13 cellular contexts compared by ENCODE assay signal in genomic region chr7:66769833-66770512, GRCh38. TPM values are rescaled to one million over a fixed set of nuclear protein-coding genes. Genes with fewer than 3 reads are reported as not detected.
DNase-seq lines count a peak whose midpoint lies in the region; ATAC-seq and TF ChIP-seq lines count a peak whose summit lies in the region.
"Had no signal": no experiment of that assay in that cellular context is flagged by ENCODE, and none has a peak within 500 bp of the region (broad histone marks: within the 10 kb centered on the region; RNA-seq: fewer than 3 reads in every experiment).

No MANE protein-coding gene starts in this region.

- DNase-seq in AG20443 (ENCODE audit: low spot score) (peak; percentile 24), EH (ENCODE audit: low read depth) (peak; percentile 70), chondrocyte (ENCODE audit: low spot score) (no peak), mesothelial cell of epicardium (ENCODE audit: low spot score in 2 of 2, unreplicated experiment in 2 of 2) (no peak), PC-3 (no peak), KBM-7 (no peak)
- no peak for DNase-seq in activated CD4-positive, CD25-positive, alpha-beta regulatory T cell (lab: John Stamatoyannopoulos, UW)
- DNase-seq: activated effector memory CD4-positive, alpha-beta T cell treated with Interleukin-2 at 50 U/mL for 16 hours; NCI-H2107; stimulated activated CD4-positive, alpha-beta T cell treated with anti-CD3 and anti-CD28 coated beads, Interleukin-4, amount 100 ng/mL, for 4 hours; stimulated activated naive CD8-positive, alpha-beta T cell treated with anti-CD3 and anti-CD28 coated beads, Interleukin-15, amount 100 ng/mL, for 72 hours had no signal

- intact Hi-C loops in PC-3 (cut with micrococcal nuclease) = no loop called here

- TF ChIP-seq CTCF in chondrocyte (IDR thresholded peaks at IDR 0.05) = no peak
- TF ChIP-seq CTCF in mesothelial cell of epicardium (IDR thresholded peaks at IDR 0.05; ENCODE audit: unreplicated experiment) = no peak
- TF ChIP-seq CTCF in PC-3 (conservative IDR thresholded peaks at IDR 0.05; ENCODE audit: low read depth, low read length) = no peak

- H3K36me3 Mint-ChIP-seq in chondrocyte (ENCODE audit: low read depth) = peaks cover 11% of the 10 kb centered on the region
- H3K36me3 Mint-ChIP-seq in mesothelial cell of epicardium = peaks cover 13% of the 10 kb centered on the region

- H4K20me1 ChIP-seq in PC-3 (ENCODE audit: low read length) = peaks cover 26% of the 10 kb centered on the region

- H3K27me3 ChIP-seq in PC-3 (ENCODE audit: low read length) = no peaks in the 10 kb centered on the region

- H3K27ac ChIP-seq in PC-3 (ENCODE audit: low read length) = no peak overlapping the region
- H3K27ac ChIP-seq: SK-N-MC had no signal

- CTCF ChIA-PET in PC-3 (lab: Charles Lee) = no interaction called here

- H3K4me1 Mint-ChIP-seq in chondrocyte (ENCODE audit: low read depth) = peaks cover 37% of the 10 kb centered on the region
- peaks cover 15% of the 10 kb centered on the region for H3K4me1 Mint-ChIP-seq in mesothelial cell of epicardium

- peaks cover 10% of the 10 kb centered on the region for H3K4me1 ChIP-seq in PC-3 (ENCODE audit: insufficient read depth, low read length)

- peaks cover 73% of the 10 kb centered on the region for H3K79me2 ChIP-seq in PC-3 (ENCODE audit: low read length)

- H3K4me2 ChIP-seq in PC-3 (ENCODE audit: low read length) = no peak overlapping the region

- no peaks in the 10 kb centered on the region for H3K9me3 ChIP-seq in PC-3 (ENCODE audit: low read length)

- no TSS peak for BruUV-seq in PC-3 (replicated peaks; lab: Mats Ljungman, UMichigan)

- H3F3A ChIP-seq in PC-3 (ENCODE audit: low read length, unreplicated experiment) = peaks cover 4% of the 10 kb centered on the region

- POLR2A ChIA-PET in PC-3 (lab: Charles Lee; ENCODE audit: unreplicated experiment) = no interaction called here

- H3K9ac ChIP-seq in PC-3 (ENCODE audit: low read length) = no peak overlapping the region

- in situ Hi-C loops in KBM-7 (cut with MboI; ENCODE audit: low pct_unique_long_range_greater_than_20kb, low sequenced_read_pairs) = no loop called here

- H3K9me2 ChIP-seq in PC-3 (replicated peaks; ENCODE audit: low read length) = no peaks in the 10 kb centered on the region

- no peak for ATAC-seq in PC-3
- ATAC-seq: activated CD4-positive, CD25-positive, alpha-beta regulatory T cell treated with anti-CD3 and anti-CD28 coated beads, Interleukin-2, amount 50 U/mL, for 24 hours; stimulated activated naive CD8-positive, alpha-beta T cell treated with anti-CD3 and anti-CD28 coated beads, Interleukin-15, amount 100 ng/mL, for 72 hours had no signal

- H3K27ac Mint-ChIP-seq in chondrocyte (ENCODE audit: unreplicated experiment) = peak overlapping the region; percentile 42
- peak overlapping the region; percentile 80 for H3K27ac Mint-ChIP-seq in mesothelial cell of epicardium

- no peak overlapping the region for H3K4me3 ChIP-seq in PC-3 (ENCODE audit: low read length)
- H3K4me3 ChIP-seq: SK-N-MC had no signal

- H3K9me3 Mint-ChIP-seq in chondrocyte (ENCODE audit: low read depth) (no peaks in the 10 kb centered on the region), mesothelial cell of epicardium (no peaks in the 10 kb centered on the region)
- H3K9me3 Mint-ChIP-seq: stimulated activated naive CD8-positive, alpha-beta T cell treated with anti-CD3 and anti-CD28 coated beads, Interleukin-15, amount 100 ng/mL, for 72 hours had no signal

- H3K36me3 ChIP-seq in PC-3 (ENCODE audit: low read depth, low read length) = peaks cover 7% of the 10 kb centered on the region; the same call in 1 of the 2 replicates

- no peak overlapping the region for H3K4me3 Mint-ChIP-seq in chondrocyte (ENCODE audit: unreplicated experiment)
- H3K4me3 Mint-ChIP-seq in mesothelial cell of epicardium = no peak overlapping the region
- H3K4me3 Mint-ChIP-seq: stimulated activated naive CD8-positive, alpha-beta T cell treated with anti-CD3 and anti-CD28 coated beads, Interleukin-15, amount 100 ng/mL, for 72 hours had no signal

- H3K27me3 Mint-ChIP-seq in chondrocyte (ENCODE audit: low read depth) (no peaks in the 10 kb centered on the region), mesothelial cell of epicardium (ENCODE audit: low read depth) (no peaks in the 10 kb centered on the region)
- H3K27me3 Mint-ChIP-seq: stimulated activated naive CD8-positive, alpha-beta T cell treated with anti-CD3 and anti-CD28 coated beads, Interleukin-15, amount 100 ng/mL, for 72 hours had no signal

- H2AFZ ChIP-seq in PC-3 (ENCODE audit: low read length) = no peak overlapping the region

RNA-seq across cellular contexts. Expression of gene RABGEF1, which starts 29.4 kb away (rescaled TPM):
- total RNA-seq in chondrocyte = 26.8 to 29.5 TPM (median 27.9 TPM) in 3 replicates
- total RNA-seq in mesothelial cell of epicardium = 21.8 to 24.6 TPM (median 22.6 TPM) in 3 replicates
- 19.8 and 20.8 TPM in 2 replicates for total RNA-seq in PC-3 (2014; rRNA removed)

Comparison
In these comparisons a context has a peak if more than half of its experiments do, and no peak if none do; other contexts are left out.
1. DNase-seq: peak in AG20443 (single experiment) and EH (single experiment); none in chondrocyte (single experiment), mesothelial cell of epicardium (0 of 2), PC-3 (single experiment), KBM-7 (single experiment) and activated CD4-positive, CD25-positive, alpha-beta regulatory T cell (0 of 4).